22 cellular contexts compared by ENCODE assay signal in the genomic region with DNA sequence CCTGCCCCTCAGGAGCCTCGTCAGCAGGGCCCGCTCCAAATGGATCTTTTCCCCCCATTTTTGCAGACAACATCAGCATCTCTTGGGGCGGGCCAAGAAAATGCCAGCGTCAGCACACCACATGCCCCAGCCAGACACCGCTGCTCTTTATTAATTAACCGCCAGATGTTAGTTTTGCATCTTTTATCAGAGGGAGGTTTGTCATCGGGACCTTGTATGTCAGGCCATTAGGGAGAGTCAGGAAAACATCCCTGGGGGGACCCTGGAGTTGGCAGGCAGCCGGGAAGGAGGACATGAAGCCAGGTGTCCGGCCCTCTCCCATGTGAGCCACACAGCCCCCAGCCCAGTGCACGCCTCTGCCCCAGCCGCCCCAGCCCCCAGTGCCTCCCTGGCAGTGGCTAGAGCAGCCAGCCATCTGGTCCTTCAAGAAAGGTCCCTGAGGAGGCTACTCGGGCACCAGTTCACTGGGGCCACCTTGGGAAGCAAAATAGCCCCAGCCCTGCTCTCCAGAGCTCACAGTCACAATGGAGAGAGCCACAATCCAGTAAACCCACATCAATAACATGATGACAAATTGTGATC. TPM values are rescaled to one million over a fixed set of nuclear protein-coding genes. Genes with fewer than 3 reads are reported as not detected.
DNase-seq lines count a peak whose midpoint lies in the region; ATAC-seq and TF ChIP-seq lines count a peak whose summit lies in the region.
"Had no signal": no experiment of that assay in that cellular context is flagged by ENCODE, and none has a peak within 500 bp of the region (broad histone marks: within the 10 kb centered on the region; RNA-seq: fewer than 3 reads in every experiment).

No MANE protein-coding gene starts in this region.

- intact Hi-C loops in spleen (cut with DNase I; ENCODE audit: low total_unique reads) (no loop called here), ascending aorta (cut with DNase I) (no loop called here)

- no peak for ATAC-seq in GM19463 (IDR thresholded peaks at IDR 0.05; ENCODE audit: unreplicated experiment)
- ATAC-seq: HCT116, T-helper 17 cell had no signal

- DNase-seq in NCI-H82 (lab: John Stamatoyannopoulos, UW) (peak; percentile 39), NCI-H82 treated with DMSO at 0.1 percent for 48 hours (lab: John Stamatoyannopoulos, UW; ENCODE audit: unreplicated experiment) (no peak), NCI-H2171 (lab: John Stamatoyannopoulos, UW) (peak; percentile 59), SK-N-SH (peak; percentile 88), spleen (peak; percentile 38), C1 segment of cervical spinal cord (lab: John Stamatoyannopoulos, UW) (no peak), ascending aorta (ENCODE audit: low spot score in 2 of 2) (no peak)
- DNase-seq: ACHN, DMS79 treated with DMSO at 0.1 percent for 48 hours, GOT3, KG1, NCI-H1105 treated with DMSO at 0.1 percent for 48 hours, NCI-H2081 treated with DMSO at 0.1 percent for 48 hours, NCI-H446 treated with DMSO at 0.1 percent for 48 hours, NCI-H748 treated with DMSO at 0.1 percent for 48 hours, Peyer's patch, SJCRH30, T-helper 17 cell had no signal

- CTCF ChIA-PET in SK-N-SH (lab: Yijun Ruan, JAX) = interaction anchor here (0.8 to 4.9 kb wide), 7 partner anchors 34 to 61 kb away, joined by 3 to 27 read pairs (median 4); no protein-coding TSS in a partner anchor

- H4K20me1 ChIP-seq in SK-N-SH (ENCODE audit: insufficient read depth) = no peaks in the 10 kb centered on the region

- TF ChIP-seq RAD21 in SK-N-SH (IDR thresholded peaks at IDR 0.05; ENCODE audit: low read length) = peak; percentile 46

- H3K27me3 ChIP-seq in SK-N-SH (ENCODE audit: insufficient read depth) (peaks cover 14% of the 10 kb centered on the region; the same call in 1 of the 2 replicates), spleen (replicated peaks in 1 of 7) (peaks cover 0 to 22% (median 0%) of the 10 kb centered on the region in 7 donors), ascending aorta (no peaks in the 10 kb centered on the region)
- H3K27me3 ChIP-seq: Peyer's patch had no signal

- no peaks in the 10 kb centered on the region for H3K79me2 ChIP-seq in SK-N-SH (ENCODE audit: insufficient read depth)

- H2AFZ ChIP-seq in SK-N-SH (ENCODE audit: low read depth) = no peak overlapping the region

- 18% methylated on average over 9 of the region's 12 CpGs for WGBS in SK-N-SH (ENCODE audit: low lambda C conversion rate)
- 72 to 87% (median 78%) methylated on average over 12 of the region's 12 CpGs for WGBS in spleen, 5 donors

- TF ChIP-seq CTCF in SK-N-SH (IDR thresholded peaks at IDR 0.05) = no peak
- no peak for TF ChIP-seq CTCF in spleen (IDR thresholded peaks at IDR 0.05 in 8 of 11, conservative IDR thresholded peaks at IDR 0.05 in 3 of 11)
- no peak for TF ChIP-seq CTCF in ascending aorta (IDR thresholded peaks at IDR 0.05)

- H3K9me3 ChIP-seq in SK-N-SH (no peaks in the 10 kb centered on the region), spleen (peaks cover 0 to 3% (median 0%) of the 10 kb centered on the region in 8 donors), ascending aorta (no peaks in the 10 kb centered on the region)
- H3K9me3 ChIP-seq: Peyer's patch, SJCRH30 had no signal

- POLR2A ChIA-PET in SK-N-SH (lab: Yijun Ruan, JAX) = interaction anchor here (1.0 to 8.2 kb wide), 5 partner anchors 11 to 71 kb away, joined by 4 to 82 read pairs (median 7); partner anchors contain the start of gene FAM222A

- peak; percentile 35 to 100; a peak in 3 of 4 replicates for TF ChIP-seq EP300 in SK-N-SH (IDR thresholded peaks at IDR 0.05; ENCODE audit: borderline replicate concordance in 1 of 2, low read depth in 1 of 2, low read length in 1 of 2)

- H3K36me3 ChIP-seq in SK-N-SH (replicated peaks in 1 of 2; ENCODE audit: control insufficient read depth in 1 of 2, insufficient read depth in 2 of 2, low read length in 1 of 2) (no peaks in the 10 kb centered on the region), spleen (no peaks in the 10 kb centered on the region), ascending aorta (no peaks in the 10 kb centered on the region)
- H3K36me3 ChIP-seq: Peyer's patch, SJCRH30 had no signal

- no peak for TF ChIP-seq POLR2A in spleen (IDR thresholded peaks at IDR 0.05)

- H3F3A ChIP-seq in SK-N-SH (replicated peaks; ENCODE audit: insufficient read depth) = no peaks in the 10 kb centered on the region

- no peak overlapping the region for H3K4me3 ChIP-seq in SK-N-SH (ENCODE audit: low read depth in 2 of 2, low read length in 1 of 2)
- no peak overlapping the region for H3K4me3 ChIP-seq in spleen
- no peak overlapping the region for H3K4me3 ChIP-seq in ascending aorta
- H3K4me3 ChIP-seq: Peyer's patch, SJCRH30 had no signal

- no peak overlapping the region for H3K4me2 ChIP-seq in SK-N-SH

- H3K4me1 ChIP-seq in SK-N-SH (ENCODE audit: control insufficient read depth in 1 of 2, insufficient read depth in 2 of 2, low read depth in 1 of 2, low read length in 1 of 2) = peaks cover 0 to 62% of the 10 kb centered on the region in 2 experiments; a peak in 2 of 4 replicates
- no peaks in the 10 kb centered on the region for H3K4me1 ChIP-seq in spleen
- H3K4me1 ChIP-seq in ascending aorta = no peaks in the 10 kb centered on the region
- H3K4me1 ChIP-seq: Peyer's patch, SJCRH30 had no signal

- H3K9me2 ChIP-seq in SK-N-SH = no peaks in the 10 kb centered on the region

- peak overlapping the region in 1 of 2 experiments; percentile 96; a peak in 2 of 4 replicates for H3K27ac ChIP-seq in SK-N-SH (ENCODE audit: low read depth in 2 of 2, low read length in 1 of 2)
- H3K27ac ChIP-seq in spleen = no peak overlapping the region
- H3K27ac ChIP-seq in ascending aorta = no peak overlapping the region
- H3K27ac ChIP-seq: 22Rv1, Peyer's patch, SJCRH30 had no signal

- H3K9ac ChIP-seq in SK-N-SH = no peak overlapping the region

TF ChIP-seq in SK-N-SH, 30 proteins besides CTCF, POLR2A, EP300 and RAD21:
- TF ChIP-seq RXRA (IDR thresholded peaks at IDR 0.05; ENCODE audit: borderline replicate concordance, low read depth) (no peak), POLR2AphosphoS5 (IDR thresholded peaks at IDR 0.05; ENCODE audit: low read depth, low read length) (peak; percentile 75), RFX5 (IDR thresholded peaks at IDR 0.05; ENCODE audit: low read length) (no peak), FOXM1 (IDR thresholded peaks at IDR 0.05; ENCODE audit: low read depth) (no peak), TEAD4 (IDR thresholded peaks at IDR 0.05; ENCODE audit: borderline replicate concordance, insufficient read depth) (peak; percentile 43; the same call in 1 of the 2 replicates), CHD2 (IDR thresholded peaks at IDR 0.05; ENCODE audit: low read length, partially characterized antibody) (peak; percentile 94), NRF1 (IDR thresholded peaks at IDR 0.05; ENCODE audit: low read depth, low read length) (no peak), ZBTB33 (IDR thresholded peaks at IDR 0.05; ENCODE audit: borderline replicate concordance, low read depth) (no peak), MXI1 (IDR thresholded peaks at IDR 0.05; ENCODE audit: low read depth, low read length) (peak; percentile 87), GATA2 (CRISPR knock-in tag; IDR thresholded peaks at IDR 0.05) (peak; percentile 96), USF2 (IDR thresholded peaks at IDR 0.05; ENCODE audit: borderline replicate concordance, low read depth, low read length) (no peak), RCOR1 (IDR thresholded peaks at IDR 0.05; ENCODE audit: low read length) (peak; percentile 98), FOXJ3 (CRISPR knock-in tag; IDR thresholded peaks at IDR 0.05) (peak; percentile 98), NFIC (IDR thresholded peaks at IDR 0.05; ENCODE audit: borderline replicate concordance) (peak; percentile 29; the same call in 1 of the 2 replicates), FOSL2 (IDR thresholded peaks at IDR 0.05; ENCODE audit: borderline replicate concordance, low read depth) (no peak), TCF12 (IDR thresholded peaks at IDR 0.05) (peak; percentile 80), SMC3 (IDR thresholded peaks at IDR 0.05; ENCODE audit: low read depth, low read length) (peak; percentile 26; the same call in 1 of the 2 replicates)
TF ChIP-seq in SK-N-SH: peak in this region for 10.

RNA-seq across cellular contexts. Expression of gene FAM222A, which starts 56.9 kb away (rescaled TPM):
- 1.6 and 4.2 TPM in 2 replicates for polyA plus RNA-seq in SK-N-SH (2012; rRNA removed)
- polyA plus RNA-seq in SK-N-SH (2012; cell fraction: cytosol; rRNA removed) = 1.7 and 4.1 TPM in 2 replicates
- 1.6 and 3.1 TPM in 2 replicates for polyA plus RNA-seq in SK-N-SH (2012; cell fraction: nucleus; rRNA removed)
- total RNA-seq in spleen = 10 to 100 TPM; 13.9 to 30.7 (median 21.5) TPM
- polyA plus RNA-seq in spleen = 1 to 10 TPM; 1.3 to 5.2 (median 2.1) TPM
- 3.3 TPM for total RNA-seq in ascending aorta
- polyA plus RNA-seq: CD14-positive monocyte had no signal

Comparison
In these comparisons a context has a peak if more than half of its experiments do, and no peak if none do; other contexts are left out.
1. DNase-seq: peak in NCI-H82 (single experiment), NCI-H2171 (single experiment), SK-N-SH (single experiment) and spleen (single experiment); none in NCI-H82 treated with DMSO at 0.1 percent for 48 hours (single experiment), C1 segment of cervical spinal cord (0 of 14) and ascending aorta (0 of 2).